In genomic region chr7:112225006-112225405, GRCh38 we compare ENCODE assay signal across 23 cellular contexts. TPM values are rescaled to one million over a fixed set of nuclear protein-coding genes. Genes with fewer than 3 reads are reported as not detected.
DNase-seq lines count a peak whose midpoint lies in the region; ATAC-seq, FAIRE-seq and TF ChIP-seq lines count a peak whose summit lies in the region.
"Had no signal": no experiment of that assay in that cellular context is flagged by ENCODE, and none has a peak within 500 bp of the region (broad histone marks: within the 10 kb centered on the region; RNA-seq: fewer than 3 reads in every experiment).

No MANE protein-coding gene starts in this region.

- no peaks in the 10 kb centered on the region for H3K27me3 Mint-ChIP-seq in astrocyte (ENCODE audit: low read depth, unreplicated experiment)
- no peaks in the 10 kb centered on the region for H3K27me3 Mint-ChIP-seq in naive thymus-derived CD8-positive, alpha-beta T cell
- H3K27me3 Mint-ChIP-seq in CD4-positive, alpha-beta memory T cell: no peaks in the 10 kb centered on the region

- H2AFZ ChIP-seq in astrocyte (ENCODE audit: low read depth, low read length): no peak overlapping the region

- H3K36me3 ChIP-seq in astrocyte (ENCODE audit: insufficient read depth, low read length): no peaks in the 10 kb centered on the region
- H3K36me3 ChIP-seq in CD4-positive, alpha-beta memory T cell (ENCODE audit: insufficient read depth, low read length): no peaks in the 10 kb centered on the region

- DNase-seq in M059J (ENCODE audit: low read depth): peak; percentile 33
- DNase-seq in NCI-H524 treated with DMSO at 0.1 percent for 48 hours (lab: John Stamatoyannopoulos, UW): peak; percentile 90
- DNase-seq in astrocyte (ENCODE audit: low read depth): peak; percentile 50
- peak; percentile 34 for DNase-seq in fibroblast of the aortic adventitia (ENCODE audit: low read depth)
- DNase-seq in naive thymus-derived CD8-positive, alpha-beta T cell: no peak
- no peak for DNase-seq in CD4-positive, alpha-beta memory T cell
- DNase-seq: C1 segment of cervical spinal cord; Caco-2; CD8-positive, alpha-beta T cell; H7; Karpas-422; NCI-H1105; NCI-H1436 treated with DMSO at 0.1 percent for 48 hours; NCI-H1930; NCI-H2107; NCI-H510A; NCI-H774; SHP77 treated with DMSO at 0.1 percent for 48 hours had no signal

- no peak overlapping the region for H3K27ac Mint-ChIP-seq in astrocyte (ENCODE audit: unreplicated experiment)
- no peak overlapping the region for H3K27ac Mint-ChIP-seq in naive thymus-derived CD8-positive, alpha-beta T cell
- no peak overlapping the region for H3K27ac Mint-ChIP-seq in CD4-positive, alpha-beta memory T cell
- H3K27ac Mint-ChIP-seq: CD8-positive, alpha-beta T cell had no signal

- peaks cover 14% of the 10 kb centered on the region for H3K79me2 ChIP-seq in astrocyte (ENCODE audit: insufficient read depth, low read length)

- peaks cover 3% of the 10 kb centered on the region for H3K4me1 Mint-ChIP-seq in astrocyte (ENCODE audit: low read depth, unreplicated experiment)
- H3K4me1 Mint-ChIP-seq in naive thymus-derived CD8-positive, alpha-beta T cell: peaks cover 22 to 57% (median 45%) of the 10 kb centered on the region in 4 donors
- peaks cover 21 to 42% (median 32%) of the 10 kb centered on the region in 4 donors for H3K4me1 Mint-ChIP-seq in CD4-positive, alpha-beta memory T cell

- CTCF ChIA-PET in CD4-positive, alpha-beta memory T cell (lab: Charles Lee; ENCODE audit: partially characterized antibody): no interaction called here

- peaks cover 37% of the 10 kb centered on the region for H4K20me1 ChIP-seq in astrocyte (ENCODE audit: insufficient read depth, low read length)

- FAIRE-seq in astrocyte (lab: Jason Lieb, UNC): no peak
- FAIRE-seq: GM18507 had no signal

- no peaks in the 10 kb centered on the region for H3K27me3 ChIP-seq in astrocyte (ENCODE audit: insufficient read depth, low read length)
- H3K27me3 ChIP-seq in CD4-positive, alpha-beta memory T cell (ENCODE audit: insufficient read depth, low read length): no peaks in the 10 kb centered on the region

- no peaks in the 10 kb centered on the region for H3K9me3 ChIP-seq in astrocyte (ENCODE audit: insufficient read depth, low read depth, low read length)
- no peaks in the 10 kb centered on the region for H3K9me3 ChIP-seq in CD4-positive, alpha-beta memory T cell (ENCODE audit: control insufficient read depth in 1 of 2, low read length in 2 of 2)
- H3K9me3 ChIP-seq: Caco-2 had no signal

- ATAC-seq in GM19397 (IDR thresholded peaks at IDR 0.05; ENCODE audit: unreplicated experiment) (no peak), HG03442 (IDR thresholded peaks at IDR 0.05; ENCODE audit: unreplicated experiment) (no peak)
- ATAC-seq in naive thymus-derived CD8-positive, alpha-beta T cell: no peak
- ATAC-seq: CD8-positive, alpha-beta T cell; Panc1 had no signal

- POLR2A ChIA-PET in naive thymus-derived CD8-positive, alpha-beta T cell (lab: Charles Lee): no interaction called here
- POLR2A ChIA-PET in CD4-positive, alpha-beta memory T cell (lab: Charles Lee; ENCODE audit: partially characterized antibody): no interaction called here

- TF ChIP-seq CTCF in astrocyte (IDR thresholded peaks at IDR 0.05; ENCODE audit: insufficient read depth, low read depth, low read length) (no peak), fibroblast of the aortic adventitia (IDR thresholded peaks at IDR 0.05; ENCODE audit: insufficient read depth, low read length) (no peak)

- H3K4me1 ChIP-seq in astrocyte (ENCODE audit: insufficient read depth, low read length): no peaks in the 10 kb centered on the region
- H3K4me1 ChIP-seq in CD4-positive, alpha-beta memory T cell (ENCODE audit: insufficient read depth, low read length): no peaks in the 10 kb centered on the region
- H3K4me1 ChIP-seq: Caco-2 had no signal

- intact Hi-C loops in CD4-positive, alpha-beta memory T cell (cut with micrococcal nuclease): no loop called here

- H3K9me3 Mint-ChIP-seq in astrocyte (ENCODE audit: unreplicated experiment): no peaks in the 10 kb centered on the region
- H3K9me3 Mint-ChIP-seq in naive thymus-derived CD8-positive, alpha-beta T cell: peaks cover 0 to 2% (median 0%) of the 10 kb centered on the region in 9 donors
- H3K9me3 Mint-ChIP-seq in CD4-positive, alpha-beta memory T cell: peaks cover 0 to 2% (median 0%) of the 10 kb centered on the region in 8 donors
- H3K9me3 Mint-ChIP-seq: CD8-positive, alpha-beta T cell had no signal

- no peak overlapping the region for H3K9ac ChIP-seq in astrocyte (ENCODE audit: low read length)

- no peak overlapping the region for H3K27ac ChIP-seq in astrocyte (ENCODE audit: low read depth, low read length)
- no peak overlapping the region for H3K27ac ChIP-seq in CD4-positive, alpha-beta memory T cell (ENCODE audit: low read depth, low read length)
- H3K27ac ChIP-seq: SK-N-MC had no signal

- no peak overlapping the region for H3K4me3 ChIP-seq in astrocyte (ENCODE audit: insufficient read depth, low read depth, low read length)
- H3K4me3 ChIP-seq in fibroblast of the aortic adventitia (ENCODE audit: low read depth, low read length): no peak overlapping the region
- H3K4me3 ChIP-seq in CD4-positive, alpha-beta memory T cell (ENCODE audit: low read length in 2 of 2): no peak overlapping the region
- H3K4me3 ChIP-seq: SK-N-MC had no signal

- peaks cover 3% of the 10 kb centered on the region for H3K36me3 Mint-ChIP-seq in astrocyte (ENCODE audit: low read depth, unreplicated experiment)
- H3K36me3 Mint-ChIP-seq in naive thymus-derived CD8-positive, alpha-beta T cell: peaks cover 6 to 27% (median 7%) of the 10 kb centered on the region in 3 donors
- H3K36me3 Mint-ChIP-seq in CD4-positive, alpha-beta memory T cell: peaks cover 6 to 31% of the 10 kb centered on the region in 2 donors

- no peak overlapping the region for H3K4me2 ChIP-seq in astrocyte (ENCODE audit: low read length)

- no peak overlapping the region for H3K4me3 Mint-ChIP-seq in astrocyte (ENCODE audit: unreplicated experiment)
- H3K4me3 Mint-ChIP-seq in naive thymus-derived CD8-positive, alpha-beta T cell: peak overlapping the region in 1 of 10 donors; percentile 13
- no peak overlapping the region for H3K4me3 Mint-ChIP-seq in CD4-positive, alpha-beta memory T cell
- H3K4me3 Mint-ChIP-seq: CD8-positive, alpha-beta T cell had no signal

RNA-seq across cellular contexts. Expression of gene ZNF277, which starts 18.5 kb away (rescaled TPM):
- 17.6 and 20.6 TPM in 2 replicates for total RNA-seq in M059J (2014; rRNA removed; shearing (Covaris generic))
- 22.9 and 23.0 TPM in 2 replicates for total RNA-seq in astrocyte
- 41.4 and 42.8 TPM in 2 replicates for total RNA-seq in fibroblast of the aortic adventitia (ENCODE audit: low replicate concordance)
- total RNA-seq in naive thymus-derived CD8-positive, alpha-beta T cell: 10 to 100 TPM; 36.5 to 40.0 TPM
- polyA plus RNA-seq in naive thymus-derived CD8-positive, alpha-beta T cell: 10 to 100 TPM; 20.3 to 22.8 (median 22.4) TPM
- total RNA-seq in CD4-positive, alpha-beta memory T cell: 10 to 100 TPM; 31.0 to 31.4 TPM
- 10 to 100 TPM; 19.7 to 20.7 TPM for polyA plus RNA-seq in CD4-positive, alpha-beta memory T cell

RNA-seq across cellular contexts. Expression of gene DOCK4, which starts 18.8 kb away (rescaled TPM):
- total RNA-seq in M059J (2014; rRNA removed; shearing (Covaris generic)): 5.0 and 7.7 TPM in 2 replicates
- 31.4 and 32.2 TPM in 2 replicates for total RNA-seq in astrocyte
- 7.6 and 25.9 TPM in 2 replicates for total RNA-seq in fibroblast of the aortic adventitia (ENCODE audit: low replicate concordance)
- total RNA-seq in naive thymus-derived CD8-positive, alpha-beta T cell: 1 to 10 TPM in 1 of 2 experiments, under 1 TPM in 1; 0.88 to 1.3 TPM
- under 1 TPM in 2 of 3 donors, not detected in 1; 0.30 to 0.46 TPM for polyA plus RNA-seq in naive thymus-derived CD8-positive, alpha-beta T cell
- 1 to 10 TPM; 1.2 to 1.5 TPM for total RNA-seq in CD4-positive, alpha-beta memory T cell
- polyA plus RNA-seq in CD4-positive, alpha-beta memory T cell: under 1 TPM in 1 of 2 donors, not detected in 1; 0.47 TPM

Comparison
In these comparisons a context has a peak if more than half of its experiments do, and no peak if none do; other contexts are left out.
1. DNase-seq: peak in M059J (single experiment), NCI-H524 treated with DMSO at 0.1 percent for 48 hours (single experiment), astrocyte (single experiment) and fibroblast of the aortic adventitia (single experiment); none in naive thymus-derived CD8-positive, alpha-beta T cell (0 of 10) and CD4-positive, alpha-beta memory T cell (0 of 5).